In the genomic region with DNA sequence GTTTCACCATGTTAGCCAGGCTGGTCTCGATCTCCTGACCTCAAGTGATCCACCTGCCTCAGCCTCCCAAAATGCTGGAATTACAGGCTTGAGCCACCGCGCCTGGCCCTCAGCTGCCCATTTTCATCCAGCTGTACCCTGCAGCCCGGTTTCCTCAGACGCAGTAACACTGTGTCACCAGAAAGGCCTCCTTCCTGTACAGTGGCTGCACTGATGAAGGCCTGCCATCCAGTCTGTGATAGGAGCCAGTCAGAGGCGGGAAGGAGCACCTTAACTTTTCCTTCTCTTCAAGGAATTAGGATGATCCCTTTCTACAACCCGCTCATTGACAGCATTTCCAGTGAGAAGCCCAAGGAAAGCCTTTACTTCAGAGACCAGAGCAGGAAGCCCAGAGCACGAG, we compare ENCODE assay signal across 1 cellular context.
TF ChIP-seq lines count a peak whose summit lies in the region.

No MANE protein-coding gene starts in this region.

TF ChIP-seq in HepG2, 621 proteins besides CTCF, POLR2A, EP300 and RAD21 (continued from another document):
- no peak for TF ChIP-seq TFAP4 (IDR thresholded peaks at IDR 0.05; ENCODE audit: borderline replicate concordance, low read depth)
- TF ChIP-seq REL (CRISPR knock-in tag; conservative IDR thresholded peaks at IDR 0.05): no peak
- no peak for TF ChIP-seq HIVEP1 (CRISPR knock-in tag; IDR thresholded peaks at IDR 0.05)
- TF ChIP-seq MYC (CRISPR knock-in tag; IDR thresholded peaks at IDR 0.05; ENCODE audit: borderline replicate concordance): 0 out of 2 replicates have a peak, but pooled peaks have one; percentile 24
- TF ChIP-seq, protein P1, sequence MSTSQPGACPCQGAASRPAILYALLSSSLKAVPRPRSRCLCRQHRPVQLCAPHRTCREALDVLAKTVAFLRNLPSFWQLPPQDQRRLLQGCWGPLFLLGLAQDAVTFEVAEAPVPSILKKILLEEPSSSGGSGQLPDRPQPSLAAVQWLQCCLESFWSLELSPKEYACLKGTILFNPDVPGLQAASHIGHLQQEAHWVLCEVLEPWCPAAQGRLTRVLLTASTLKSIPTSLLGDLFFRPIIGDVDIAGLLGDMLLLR (CRISPR knock-in tag; IDR thresholded peaks at IDR 0.05): 0 out of 2 replicates have a peak, but pooled peaks have one; percentile 27
- no peak for TF ChIP-seq ZNF234 (CRISPR knock-in tag; conservative IDR thresholded peaks at IDR 0.05)
- no peak for TF ChIP-seq ZNF879 (CRISPR knock-in tag; IDR thresholded peaks at IDR 0.05)
- no peak for TF ChIP-seq AHR (CRISPR knock-in tag; IDR thresholded peaks at IDR 0.05)
- TF ChIP-seq BCL3 (CRISPR knock-in tag; IDR thresholded peaks at IDR 0.05): no peak
- TF ChIP-seq HOXA9 (CRISPR knock-in tag; IDR thresholded peaks at IDR 0.05; ENCODE audit: borderline replicate concordance): no peak
- TF ChIP-seq, protein P2, sequence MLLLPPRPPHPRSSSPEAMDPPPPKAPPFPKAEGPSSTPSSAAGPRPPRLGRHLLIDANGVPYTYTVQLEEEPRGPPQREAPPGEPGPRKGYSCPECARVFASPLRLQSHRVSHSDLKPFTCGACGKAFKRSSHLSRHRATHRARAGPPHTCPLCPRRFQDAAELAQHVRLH (CRISPR knock-in tag; IDR thresholded peaks at IDR 0.05; ENCODE audit: borderline replicate concordance, low read depth): no peak
- TF ChIP-seq, protein P3, sequence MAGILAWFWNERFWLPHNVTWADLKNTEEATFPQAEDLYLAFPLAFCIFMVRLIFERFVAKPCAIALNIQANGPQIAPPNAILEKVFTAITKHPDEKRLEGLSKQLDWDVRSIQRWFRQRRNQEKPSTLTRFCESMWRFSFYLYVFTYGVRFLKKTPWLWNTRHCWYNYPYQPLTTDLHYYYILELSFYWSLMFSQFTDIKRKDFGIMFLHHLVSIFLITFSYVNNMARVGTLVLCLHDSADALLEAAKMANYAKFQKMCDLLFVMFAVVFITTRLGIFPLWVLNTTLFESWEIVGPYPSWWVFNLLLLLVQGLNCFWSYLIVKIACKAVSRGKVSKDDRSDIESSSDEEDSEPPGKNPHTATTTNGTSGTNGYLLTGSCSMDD (CRISPR knock-in tag; IDR thresholded peaks at IDR 0.05): no peak
- no peak for TF ChIP-seq ZNF790 (CRISPR knock-in tag; IDR thresholded peaks at IDR 0.05; ENCODE audit: borderline replicate concordance)
- TF ChIP-seq CSRNP2 (CRISPR knock-in tag; conservative IDR thresholded peaks at IDR 0.05; ENCODE audit: low read depth): no peak
- TF ChIP-seq, protein P4, sequence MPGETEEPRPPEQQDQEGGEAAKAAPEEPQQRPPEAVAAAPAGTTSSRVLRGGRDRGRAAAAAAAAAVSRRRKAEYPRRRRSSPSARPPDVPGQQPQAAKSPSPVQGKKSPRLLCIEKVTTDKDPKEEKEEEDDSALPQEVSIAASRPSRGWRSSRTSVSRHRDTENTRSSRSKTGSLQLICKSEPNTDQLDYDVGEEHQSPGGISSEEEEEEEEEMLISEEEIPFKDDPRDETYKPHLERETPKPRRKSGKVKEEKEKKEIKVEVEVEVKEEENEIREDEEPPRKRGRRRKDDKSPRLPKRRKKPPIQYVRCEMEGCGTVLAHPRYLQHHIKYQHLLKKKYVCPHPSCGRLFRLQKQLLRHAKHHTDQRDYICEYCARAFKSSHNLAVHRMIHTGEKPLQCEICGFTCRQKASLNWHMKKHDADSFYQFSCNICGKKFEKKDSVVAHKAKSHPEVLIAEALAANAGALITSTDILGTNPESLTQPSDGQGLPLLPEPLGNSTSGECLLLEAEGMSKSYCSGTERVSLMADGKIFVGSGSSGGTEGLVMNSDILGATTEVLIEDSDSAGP (CRISPR knock-in tag; IDR thresholded peaks at IDR 0.05; ENCODE audit: borderline replicate concordance): 0 out of 2 replicates have a peak, but pooled peaks have one; percentile 31
- no peak for TF ChIP-seq RFXAP (CRISPR knock-in tag; IDR thresholded peaks at IDR 0.05; ENCODE audit: borderline replicate concordance)
